ENCODE assay signal across 15 cellular contexts in the genomic region with DNA sequence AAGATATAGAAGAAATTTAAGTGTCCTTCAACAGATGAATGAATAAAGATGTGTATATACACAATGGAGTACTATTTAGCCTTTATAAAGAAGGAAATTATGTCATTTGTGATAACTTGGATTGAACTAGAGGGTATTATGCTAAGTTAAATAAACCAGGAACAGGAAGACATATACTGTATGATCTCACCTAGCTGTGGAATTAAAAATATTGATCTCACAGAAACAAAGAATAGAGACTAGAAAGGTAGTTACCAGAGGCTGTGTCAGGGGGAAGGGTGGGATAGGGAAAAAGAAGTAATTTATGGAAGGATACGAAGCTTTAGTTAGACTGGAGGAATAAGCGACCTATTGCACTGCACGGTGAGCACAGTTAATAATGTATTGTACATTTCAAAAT. TPM values are rescaled to one million over a fixed set of nuclear protein-coding genes. Genes with fewer than 3 reads are reported as not detected.
DNase-seq lines count a peak whose midpoint lies in the region; ATAC-seq and TF ChIP-seq lines count a peak whose summit lies in the region.
"Had no signal": no experiment of that assay in that cellular context is flagged by ENCODE, and none has a peak within 500 bp of the region (broad histone marks: within the 10 kb centered on the region; RNA-seq: fewer than 3 reads in every experiment).

No MANE protein-coding gene starts in this region.

- peaks cover 0 to 4% of the 10 kb centered on the region in 2 donors for H3K36me3 Mint-ChIP-seq in activated T-cell treated with anti-CD3 and anti-CD28 coated beads, Interleukin-2, amount 50 U/mL, for 72 hours (ENCODE audit: insufficient read depth in 2 of 2)
- H3K36me3 Mint-ChIP-seq in CD8-positive, alpha-beta memory T cell: no peaks in the 10 kb centered on the region

- H3K4me2 ChIP-seq in SK-N-SH: no peak overlapping the region

- H3K27ac ChIP-seq in CD8-positive, alpha-beta memory T cell (ENCODE audit: low read depth, low read length): no peak overlapping the region
- H3K27ac ChIP-seq in SK-N-SH (ENCODE audit: low read depth in 2 of 2, low read length in 1 of 2) (no peak overlapping the region), neutrophil (peak overlapping the region; percentile 99)
- H3K27ac ChIP-seq: brain microvascular endothelial cell, gastrocnemius medialis, WERI-Rb-1 had no signal

- H3K27me3 Mint-ChIP-seq in activated T-cell treated with anti-CD3 and anti-CD28 coated beads, Interleukin-2, amount 50 U/mL, for 72 hours (ENCODE audit: low read depth): no peaks in the 10 kb centered on the region
- H3K27me3 Mint-ChIP-seq in CD8-positive, alpha-beta memory T cell: no peaks in the 10 kb centered on the region

- no peak for TF ChIP-seq RAD21 in SK-N-SH (IDR thresholded peaks at IDR 0.05; ENCODE audit: low read length)

- H3K79me2 ChIP-seq in SK-N-SH (ENCODE audit: insufficient read depth): no peaks in the 10 kb centered on the region

- TF ChIP-seq CTCF in SK-N-SH (IDR thresholded peaks at IDR 0.05) (no peak), neutrophil (IDR thresholded peaks at IDR 0.05) (no peak)

- H3K27ac Mint-ChIP-seq in activated T-cell treated with anti-CD3 and anti-CD28 coated beads, Interleukin-2, amount 50 U/mL, for 72 hours: peak overlapping the region; percentile 79
- H3K27ac Mint-ChIP-seq in CD8-positive, alpha-beta memory T cell: peak overlapping the region in 6 of 8 donors; percentile 44 to 85 (median 54)
- H3K27ac Mint-ChIP-seq: progenitor cell of endocrine pancreas had no signal

- H3K4me3 Mint-ChIP-seq in activated T-cell treated with anti-CD3 and anti-CD28 coated beads, Interleukin-2, amount 50 U/mL, for 72 hours: peak overlapping the region in 1 of 2 donors; percentile 52
- H3K4me3 Mint-ChIP-seq in CD8-positive, alpha-beta memory T cell: peak overlapping the region in 2 of 7 donors; percentile 6 to 19

- H4K20me1 ChIP-seq in SK-N-SH (ENCODE audit: insufficient read depth): no peaks in the 10 kb centered on the region

- no peaks in the 10 kb centered on the region for H3K9me2 ChIP-seq in SK-N-SH

- CTCF ChIA-PET in CD8-positive, alpha-beta memory T cell (lab: Charles Lee): interaction anchor here (0.8 to 4.9 kb wide), 18 partner anchors 9 to 883 kb away, joined by 3 to 44 read pairs (median 4); a partner anchor contains a TSS
- CTCF ChIA-PET in SK-N-SH (lab: Yijun Ruan, JAX): interaction anchor here (0.6 to 13.6 kb wide), 24 partner anchors 9 to 882 kb away, joined by 3 to 144 read pairs (median 4); a partner anchor contains a TSS

- 0 out of 2 replicates have a peak overlapping the region, but pooled peaks have one; percentile 67 for H2AFZ ChIP-seq in SK-N-SH (ENCODE audit: low read depth)

- no peak for TF ChIP-seq EP300 in SK-N-SH (IDR thresholded peaks at IDR 0.05; ENCODE audit: borderline replicate concordance in 1 of 2, low read depth in 1 of 2, low read length in 1 of 2)

- ATAC-seq in activated T-cell treated with anti-CD3 and anti-CD28 coated beads, Interleukin-2, amount 50 U/mL, for 72 hours (replicated peaks in 1 of 2): no peak

- H3K4me1 Mint-ChIP-seq in activated T-cell treated with anti-CD3 and anti-CD28 coated beads, Interleukin-2, amount 50 U/mL, for 72 hours (ENCODE audit: low read depth): peaks cover 63% of the 10 kb centered on the region
- peaks cover 43 to 53% (median 52%) of the 10 kb centered on the region in 3 donors for H3K4me1 Mint-ChIP-seq in CD8-positive, alpha-beta memory T cell

- H3K9me3 Mint-ChIP-seq in activated T-cell treated with anti-CD3 and anti-CD28 coated beads, Interleukin-2, amount 50 U/mL, for 72 hours: peaks cover 0 to 2% of the 10 kb centered on the region in 2 donors
- H3K9me3 Mint-ChIP-seq in CD8-positive, alpha-beta memory T cell: no peaks in the 10 kb centered on the region

- H3K4me1 ChIP-seq in CD8-positive, alpha-beta memory T cell (ENCODE audit: insufficient read depth, low read length): peaks cover 33% of the 10 kb centered on the region
- H3K4me1 ChIP-seq in SK-N-SH (ENCODE audit: control insufficient read depth in 1 of 2, insufficient read depth in 2 of 2, low read depth in 1 of 2, low read length in 1 of 2) (peaks cover 2 to 3% of the 10 kb centered on the region in 2 experiments; a peak in 2 of 4 replicates), neutrophil (ENCODE audit: control insufficient read depth in 1 of 2, insufficient read depth in 1 of 2, low read depth in 1 of 2, low read length in 1 of 2) (peaks cover 41 to 48% of the 10 kb centered on the region in 2 experiments)

- no peaks in the 10 kb centered on the region for H3K36me3 ChIP-seq in CD8-positive, alpha-beta memory T cell (ENCODE audit: insufficient read depth, low read length)
- H3K36me3 ChIP-seq in SK-N-SH (replicated peaks in 1 of 2; ENCODE audit: control insufficient read depth in 1 of 2, insufficient read depth in 2 of 2, low read length in 1 of 2) (no peaks in the 10 kb centered on the region), neutrophil (no peaks in the 10 kb centered on the region)
- H3K36me3 ChIP-seq: brain microvascular endothelial cell, gastrocnemius medialis, Peyer's patch, right lobe of liver, stomach, WERI-Rb-1 had no signal

- WGBS in SK-N-SH (ENCODE audit: low lambda C conversion rate): 6% methylated on average over 3 of the region's 3 CpGs

- POLR2A ChIA-PET in CD8-positive, alpha-beta memory T cell (lab: Charles Lee): interaction anchor here (1.7 kb wide), 1 partner anchor 360 kb away, joined by 5 read pairs; a partner anchor contains a TSS
- POLR2A ChIA-PET in SK-N-SH (lab: Yijun Ruan, JAX): no interaction called here

- H3K9ac ChIP-seq in SK-N-SH: no peak overlapping the region

- no peaks in the 10 kb centered on the region for H3K27me3 ChIP-seq in CD8-positive, alpha-beta memory T cell (ENCODE audit: insufficient read depth, low read length, poor library complexity, severe bottlenecking)
- H3K27me3 ChIP-seq in SK-N-SH (ENCODE audit: insufficient read depth) (peaks cover 10% of the 10 kb centered on the region; the same call in 1 of the 2 replicates), neutrophil (no peaks in the 10 kb centered on the region)
- H3K27me3 ChIP-seq: brain microvascular endothelial cell, dorsolateral prefrontal cortex, gastrocnemius medialis, Peyer's patch, right lobe of liver had no signal

- no peaks in the 10 kb centered on the region for H3K9me3 ChIP-seq in CD8-positive, alpha-beta memory T cell (ENCODE audit: low read length)
- H3K9me3 ChIP-seq in SK-N-SH (no peaks in the 10 kb centered on the region), neutrophil (no peaks in the 10 kb centered on the region)
- H3K9me3 ChIP-seq: gastrocnemius medialis, Peyer's patch, right lobe of liver, stomach had no signal

- DNase-seq in activated T-cell treated with anti-CD3 and anti-CD28 coated beads, Interleukin-2, amount 50 U/mL, for 72 hours: no peak
- DNase-seq in activated T-cell treated with anti-CD3 and anti-CD28 coated beads, Interleukin-2, amount 50 U/mL, for 1 hour: no peak
- no peak for DNase-seq in CD8-positive, alpha-beta memory T cell
- DNase-seq in SK-N-SH: no peak
- no peak for DNase-seq in activated effector memory CD4-positive, alpha-beta T cell treated with Interleukin-2 at 50 U/mL for 16 hours
- no peak for DNase-seq in HPDE6-E6E7 (ENCODE audit: extremely low spot score)

- peaks cover 10% of the 10 kb centered on the region for H3F3A ChIP-seq in SK-N-SH (replicated peaks; ENCODE audit: insufficient read depth)

- no peak overlapping the region for H3K4me3 ChIP-seq in CD8-positive, alpha-beta memory T cell (ENCODE audit: low read length)
- H3K4me3 ChIP-seq in SK-N-SH (ENCODE audit: low read depth in 2 of 2, low read length in 1 of 2): no peak overlapping the region
- no peak overlapping the region for H3K4me3 ChIP-seq in neutrophil (ENCODE audit: low read depth in 1 of 2, low read length in 1 of 2)
- H3K4me3 ChIP-seq: gastrocnemius medialis, right lobe of liver had no signal

TF ChIP-seq in SK-N-SH, 30 proteins besides CTCF, POLR2A, EP300 and RAD21 (continues in another document):
- TF ChIP-seq, protein P1, sequence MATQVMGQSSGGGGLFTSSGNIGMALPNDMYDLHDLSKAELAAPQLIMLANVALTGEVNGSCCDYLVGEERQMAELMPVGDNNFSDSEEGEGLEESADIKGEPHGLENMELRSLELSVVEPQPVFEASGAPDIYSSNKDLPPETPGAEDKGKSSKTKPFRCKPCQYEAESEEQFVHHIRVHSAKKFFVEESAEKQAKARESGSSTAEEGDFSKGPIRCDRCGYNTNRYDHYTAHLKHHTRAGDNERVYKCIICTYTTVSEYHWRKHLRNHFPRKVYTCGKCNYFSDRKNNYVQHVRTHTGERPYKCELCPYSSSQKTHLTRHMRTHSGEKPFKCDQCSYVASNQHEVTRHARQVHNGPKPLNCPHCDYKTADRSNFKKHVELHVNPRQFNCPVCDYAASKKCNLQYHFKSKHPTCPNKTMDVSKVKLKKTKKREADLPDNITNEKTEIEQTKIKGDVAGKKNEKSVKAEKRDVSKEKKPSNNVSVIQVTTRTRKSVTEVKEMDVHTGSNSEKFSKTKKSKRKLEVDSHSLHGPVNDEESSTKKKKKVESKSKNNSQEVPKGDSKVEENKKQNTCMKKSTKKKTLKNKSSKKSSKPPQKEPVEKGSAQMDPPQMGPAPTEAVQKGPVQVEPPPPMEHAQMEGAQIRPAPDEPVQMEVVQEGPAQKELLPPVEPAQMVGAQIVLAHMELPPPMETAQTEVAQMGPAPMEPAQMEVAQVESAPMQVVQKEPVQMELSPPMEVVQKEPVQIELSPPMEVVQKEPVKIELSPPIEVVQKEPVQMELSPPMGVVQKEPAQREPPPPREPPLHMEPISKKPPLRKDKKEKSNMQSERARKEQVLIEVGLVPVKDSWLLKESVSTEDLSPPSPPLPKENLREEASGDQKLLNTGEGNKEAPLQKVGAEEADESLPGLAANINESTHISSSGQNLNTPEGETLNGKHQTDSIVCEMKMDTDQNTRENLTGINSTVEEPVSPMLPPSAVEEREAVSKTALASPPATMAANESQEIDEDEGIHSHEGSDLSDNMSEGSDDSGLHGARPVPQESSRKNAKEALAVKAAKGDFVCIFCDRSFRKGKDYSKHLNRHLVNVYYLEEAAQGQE (IDR thresholded peaks at IDR 0.05; ENCODE audit: low read depth, low read length): no peak
- no peak for TF ChIP-seq ELF1 (IDR thresholded peaks at IDR 0.05)
- TF ChIP-seq, protein P2, sequence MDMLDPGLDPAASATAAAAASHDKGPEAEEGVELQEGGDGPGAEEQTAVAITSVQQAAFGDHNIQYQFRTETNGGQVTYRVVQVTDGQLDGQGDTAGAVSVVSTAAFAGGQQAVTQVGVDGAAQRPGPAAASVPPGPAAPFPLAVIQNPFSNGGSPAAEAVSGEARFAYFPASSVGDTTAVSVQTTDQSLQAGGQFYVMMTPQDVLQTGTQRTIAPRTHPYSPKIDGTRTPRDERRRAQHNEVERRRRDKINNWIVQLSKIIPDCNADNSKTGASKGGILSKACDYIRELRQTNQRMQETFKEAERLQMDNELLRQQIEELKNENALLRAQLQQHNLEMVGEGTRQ (IDR thresholded peaks at IDR 0.05; ENCODE audit: borderline replicate concordance, low read depth, low read length): no peak
- no peak for TF ChIP-seq SMC3 (IDR thresholded peaks at IDR 0.05; ENCODE audit: low read depth, low read length)

RNA-seq across cellular contexts. Expression of a gene that starts 5.4 kb away (rescaled TPM):
- 100 to 1,000 TPM; 151 to 156 TPM for total RNA-seq in activated T-cell treated with anti-CD3 and anti-CD28 coated beads, Interleukin-2, amount 50 U/mL, for 72 hours
- 10 to 100 TPM; 89.0 to 89.7 TPM for total RNA-seq in CD8-positive, alpha-beta memory T cell
- polyA plus RNA-seq in CD8-positive, alpha-beta memory T cell: 15.5 TPM
- polyA plus RNA-seq in SK-N-SH (2012; rRNA removed): 1.7 and 1.9 TPM in 2 replicates
- 1.9 and 2.4 TPM in 2 replicates for polyA plus RNA-seq in SK-N-SH (2012; cell fraction: cytosol; rRNA removed)
- 1.8 and 2.6 TPM in 2 replicates for polyA plus RNA-seq in SK-N-SH (2012; cell fraction: nucleus; rRNA removed)
